ENCODE assay signal across 17 cellular contexts in genomic region chr15:73866481-73866880, GRCh38. TPM values are rescaled to one million over a fixed set of nuclear protein-coding genes. Genes with fewer than 3 reads are reported as not detected.
DNase-seq lines count a peak whose midpoint lies in the region; ATAC-seq, FAIRE-seq and TF ChIP-seq lines count a peak whose summit lies in the region.
"Had no signal": no experiment of that assay in that cellular context is flagged by ENCODE, and none has a peak within 500 bp of the region (broad histone marks: within the 10 kb centered on the region; RNA-seq: fewer than 3 reads in every experiment).

No MANE protein-coding gene starts in this region.

- TF ChIP-seq EP300 in stomach (IDR thresholded peaks at IDR 0.05), result no peak

- peaks cover 5% of the 10 kb centered on the region; the same call in 1 of the 2 replicates for H3K36me3 Mint-ChIP-seq in WTC11
- H3K36me3 Mint-ChIP-seq: CD14-positive monocyte; CD8-positive, alpha-beta T cell had no signal

- intact Hi-C loops in heart right ventricle (cut with DNase I) (no loop called here), cardiac septum (cut with DNase I) (no loop called here), stomach (cut with DNase I; ENCODE audit: low total_unique reads) (no loop called here)

- H3K27me3 ChIP-seq in heart right ventricle (peaks cover 0 to 13% (median 0%) of the 10 kb centered on the region in 7 donors), stomach (peaks cover 0 to 30% (median 0%) of the 10 kb centered on the region in 3 donors)
- H3K27me3 ChIP-seq in BLaER1 treated with 17β-estradiol and CSF1 and Interleukin-3, amounts not matched to agents 10 nM and 100 nM, result no peaks in the 10 kb centered on the region

- H3K27me3 Mint-ChIP-seq in WTC11 (ENCODE audit: low read depth), result no peaks in the 10 kb centered on the region

- H3K4me1 Mint-ChIP-seq in WTC11, result peaks cover 41% of the 10 kb centered on the region
- H3K4me1 Mint-ChIP-seq: CD14-positive monocyte had no signal

- H3K9me3 ChIP-seq in heart right ventricle, result peaks cover 0 to 5% (median 0%) of the 10 kb centered on the region in 11 donors
- no peaks in the 10 kb centered on the region; a peak in 3 of 22 replicates for H3K9me3 ChIP-seq in BLaER1 treated with 17β-estradiol and CSF1 and Interleukin-3, amounts not matched to agents 10 nM and 100 nM (replicated peaks in 1 of 11)
- H3K9me3 ChIP-seq in stomach, result no peaks in the 10 kb centered on the region

- POLR2A ChIA-PET in WTC11 (lab: Charles Lee), result interaction anchor here (0.6 kb wide), 1 partner anchor 269 kb away, joined by 5 read pairs; no protein-coding TSS in a partner anchor

- H3K36me3 ChIP-seq in heart right ventricle (no peaks in the 10 kb centered on the region), stomach (no peaks in the 10 kb centered on the region)
- no peaks in the 10 kb centered on the region for H3K36me3 ChIP-seq in BLaER1 treated with 17β-estradiol and CSF1 and Interleukin-3, amounts not matched to agents 10 nM and 100 nM

- peak overlapping the region in 3 of 10 donors; percentile 38 to 65 (median 43) for H3K27ac ChIP-seq in heart right ventricle
- no peak overlapping the region for H3K27ac ChIP-seq in BLaER1 treated with 17β-estradiol and CSF1 and Interleukin-3, amounts not matched to agents 10 nM and 100 nM
- H3K27ac ChIP-seq in stomach, result no peak overlapping the region

- H3K4me1 ChIP-seq in heart right ventricle (peaks cover 4 to 33% (median 18%) of the 10 kb centered on the region in 9 donors), stomach (peaks cover 4 to 18% (median 13%) of the 10 kb centered on the region in 4 donors)
- H3K4me1 ChIP-seq in BLaER1 treated with 17β-estradiol and CSF1 and Interleukin-3, amounts not matched to agents 10 nM and 100 nM, result peaks cover 0 to 38% (median 20%) of the 10 kb centered on the region in 10 experiments; a peak in 14 of 20 replicates

- ATAC-seq in heart right ventricle (peak in 5 of 8 donors; percentile 13 to 68 (median 40)), WTC11 (peak; percentile 32)

- FAIRE-seq in D721Med (lab: Jason Lieb, UNC), result no peak
- FAIRE-seq: GM19239 had no signal

- no peaks in the 10 kb centered on the region; a peak in 1 of 22 replicates for H4K20me1 ChIP-seq in BLaER1 treated with 17β-estradiol and CSF1 and Interleukin-3, amounts not matched to agents 10 nM and 100 nM

- TF ChIP-seq CTCF in heart right ventricle (IDR thresholded peaks at IDR 0.05) (no peak), WTC11 (IDR thresholded peaks at IDR 0.05) (no peak), stomach (IDR thresholded peaks at IDR 0.05) (no peak), D721Med (IDR thresholded peaks at IDR 0.05; ENCODE audit: insufficient read depth, missing control alignments) (no peak)

- H3K4me3 ChIP-seq in heart right ventricle, result no peak overlapping the region
- H3K4me3 ChIP-seq in BLaER1 treated with 17β-estradiol and CSF1 and Interleukin-3, amounts not matched to agents 10 nM and 100 nM, result no peak overlapping the region
- H3K4me3 ChIP-seq in stomach, result no peak overlapping the region

- WGBS in heart right ventricle, 2 donors, result 42 to 43% methylated on average over 2 of the region's 2 CpGs
- 39 to 51% (median 48%) methylated on average over 2 of the region's 2 CpGs for WGBS in stomach, 5 donors

- DNase-seq in heart right ventricle, result no peak
- DNase-seq in cardiac septum (ENCODE audit: low spot score), result no peak
- DNase-seq in WTC11 (ENCODE audit: low spot score), result no peak
- peak; percentile 4 for DNase-seq in stomach
- DNase-seq in DMS153 (lab: John Stamatoyannopoulos, UW), result no peak
- DNase-seq in D721Med (ENCODE audit: insufficient read length, low spot score), result no peak
- DNase-seq: ACHN; CD8-positive, alpha-beta T cell; COR-L47; DMS53; GF-D8; IMR-90 had no signal

- CTCF ChIA-PET in WTC11 (lab: Charles Lee), result interaction anchor here (0.6 to 4.6 kb wide), 54 partner anchors 8 to 458 kb away, joined by 3 to 35 read pairs (median 7); partner anchors contain the start of genes INSYN1 and LOXL1

- no peak overlapping the region for H3K27ac Mint-ChIP-seq in WTC11
- H3K27ac Mint-ChIP-seq: CD14-positive monocyte; CD8-positive, alpha-beta T cell had no signal

- no peak for TF ChIP-seq POLR2A in stomach (IDR thresholded peaks at IDR 0.05)

- peak overlapping the region in 8 of 11 experiments; percentile 22 to 78 (median 48); a peak in 14 of 22 replicates for H3K4me2 ChIP-seq in BLaER1 treated with 17β-estradiol and CSF1 and Interleukin-3, amounts not matched to agents 10 nM and 100 nM

- no peak overlapping the region for H3K4me3 Mint-ChIP-seq in WTC11
- H3K4me3 Mint-ChIP-seq: CD8-positive, alpha-beta T cell had no signal

- H3K9ac ChIP-seq in BLaER1 treated with 17β-estradiol and CSF1 and Interleukin-3, amounts not matched to agents 10 nM and 100 nM, result no peak overlapping the region

- H3K9me3 Mint-ChIP-seq in WTC11, result peaks cover 13% of the 10 kb centered on the region
- H3K9me3 Mint-ChIP-seq: CD8-positive, alpha-beta T cell had no signal

TF ChIP-seq in WTC11, 78 proteins besides CTCF, POLR2A, EP300 and RAD21:
- TF ChIP-seq, protein P1, sequence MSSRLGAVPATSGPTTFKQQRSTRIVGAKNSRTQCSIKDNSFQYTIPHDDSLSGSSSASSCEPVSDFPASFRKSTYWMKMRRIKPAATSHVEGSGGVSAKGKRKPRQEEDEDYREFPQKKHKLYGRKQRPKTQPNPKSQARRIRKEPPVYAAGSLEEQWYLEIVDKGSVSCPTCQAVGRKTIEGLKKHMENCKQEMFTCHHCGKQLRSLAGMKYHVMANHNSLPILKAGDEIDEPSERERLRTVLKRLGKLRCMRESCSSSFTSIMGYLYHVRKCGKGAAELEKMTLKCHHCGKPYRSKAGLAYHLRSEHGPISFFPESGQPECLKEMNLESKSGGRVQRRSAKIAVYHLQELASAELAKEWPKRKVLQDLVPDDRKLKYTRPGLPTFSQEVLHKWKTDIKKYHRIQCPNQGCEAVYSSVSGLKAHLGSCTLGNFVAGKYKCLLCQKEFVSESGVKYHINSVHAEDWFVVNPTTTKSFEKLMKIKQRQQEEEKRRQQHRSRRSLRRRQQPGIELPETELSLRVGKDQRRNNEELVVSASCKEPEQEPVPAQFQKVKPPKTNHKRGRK (CRISPR knock-in tag; IDR thresholded peaks at IDR 0.05; ENCODE audit: borderline replicate concordance), result no peak
- TF ChIP-seq ZNF138 (CRISPR knock-in tag; conservative IDR thresholded peaks at IDR 0.05), result no peak
TF ChIP-seq in WTC11: peak in this region for 0.

RNA-seq across cellular contexts. Expression of gene TBC1D21, which starts 6.9 kb away (rescaled TPM):
- total RNA-seq in heart right ventricle (not detected), cardiac septum (not detected), WTC11 (2021) (not detected in 3 replicates), stomach (not detected)
- polyA plus RNA-seq in heart right ventricle (not detected), stomach (not detected)
- total RNA-seq: A172; CD8-positive, alpha-beta T cell; H7; IMR-90 had no signal
- polyA plus RNA-seq: CD14-positive monocyte, IMR-90 had no signal

RNA-seq across cellular contexts. Expression of gene LOXL1, which starts 59.8 kb away (rescaled TPM):
- total RNA-seq in heart right ventricle (10 to 100 TPM; 11.2 to 60.2 (median 26.3) TPM), cardiac septum (29.1 TPM), WTC11 (2021) (10.6 to 14.4 TPM (median 12.3 TPM) in 3 replicates), stomach (10 to 100 TPM in 4 of 5 donors, 1 to 10 TPM in 1; 6.2 to 48.4 (median 36.8) TPM)
- polyA plus RNA-seq in heart right ventricle (10 to 100 TPM; 41.4 to 66.6 TPM), stomach (10 to 100 TPM in 2 of 3 donors, 1 to 10 TPM in 1; 5.2 to 25.8 (median 12.5) TPM)
